34 cellular contexts compared by ENCODE assay signal in the genomic region with DNA sequence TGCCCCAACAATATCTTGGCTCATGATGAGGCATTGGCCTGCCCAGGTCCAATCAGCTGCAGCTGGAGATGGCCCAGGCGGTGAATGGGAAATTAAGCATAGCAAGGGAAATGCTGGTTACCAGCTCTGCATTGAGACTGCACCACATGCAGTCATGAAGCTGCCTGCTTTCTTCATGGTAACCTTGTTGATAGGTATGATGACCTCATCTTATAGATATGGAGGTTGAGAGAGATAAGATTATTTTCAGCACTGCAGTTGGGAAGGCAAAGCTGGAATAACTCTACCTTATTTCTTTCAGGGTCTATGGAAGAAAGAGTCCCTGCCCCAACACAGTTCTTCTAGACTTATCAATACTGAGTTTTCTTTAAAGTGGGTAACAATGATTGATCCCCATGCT.
"Had no signal": no experiment of that assay in that cellular context is flagged by ENCODE, and none has a peak within 500 bp of the region (broad histone marks: within the 10 kb centered on the region; RNA-seq: fewer than 3 reads in every experiment).

No MANE protein-coding gene starts in this region.

- FAIRE-seq: astrocyte, bronchial epithelial cell had no signal

- H3K36me3 ChIP-seq: adrenal gland, ascending aorta, brain microvascular endothelial cell, breast epithelium, cardiac muscle cell had no signal

- H3K4me1 ChIP-seq: ascending aorta, body of pancreas, breast epithelium had no signal

- H3K4me3 ChIP-seq: adrenal gland, ascending aorta, body of pancreas, breast epithelium, cardiac muscle cell had no signal

- H3K9me3 ChIP-seq: adrenal gland, ascending aorta, body of pancreas, breast epithelium had no signal

- H3K27ac ChIP-seq: adrenal gland, ascending aorta, body of pancreas, brain microvascular endothelial cell, breast epithelium, cardiac muscle cell had no signal

- DNase-seq: activated effector memory CD4-positive, alpha-beta T cell treated with anti-CD3 and anti-CD28 coated beads, Interleukin-2, amount 50 U/mL, for 16 hours; activated effector memory CD4-positive, alpha-beta T cell treated with Interleukin-2 at 50 U/mL for 16 hours; activated gamma-delta T cell; activated gamma-delta T cell treated with Interleukin-2 at 50 U/mL for 16 hours; activated naive CD4-positive, alpha-beta T cell; activated naive CD4-positive, alpha-beta T cell treated with anti-CD3 and anti-CD28 coated beads for 36 hours; activated naive CD4-positive, alpha-beta T cell treated with anti-CD3 and anti-CD28 coated beads, Interleukin-2, amount 10 ng/mL, durations not matched to agents 7 days and 5 days; activated naive CD4-positive, alpha-beta T cell treated with anti-CD3 and anti-CD28 coated beads, Interleukin-2, amount 50 U/mL, for 16 hours; activated naive CD4-positive, alpha-beta T cell treated with Interleukin-2 at 50 U/mL for 16 hours; activated naive CD8-positive, alpha-beta T cell treated with anti-CD3 and anti-CD28 coated beads for 36 hours; activated naive CD8-positive, alpha-beta T cell treated with anti-CD3 and anti-CD28 coated beads, Interleukin-2, amount 10 ng/mL, durations not matched to agents 7 days and 5 days; activated naive CD8-positive, alpha-beta T cell treated with anti-CD3 and anti-CD28 coated beads, Interleukin-2, amount 50 U/mL, for 24 hours; activated T-cell treated with anti-CD3 and anti-CD28 coated beads, Interleukin-2, amount 50 U/mL, for 1 hour; activated T-cell treated with anti-CD3 and anti-CD28 coated beads, Interleukin-2, amount 50 U/mL, for 24 hours; activated T-cell treated with anti-CD3 and anti-CD28 coated beads, Interleukin-2, amount 50 U/mL, for 4 hours; activated T-cell treated with anti-CD3 and anti-CD28 coated beads, Interleukin-2, amount 50 U/mL, for 48 hours; activated T-cell treated with anti-CD3 and anti-CD28 coated beads, Interleukin-2, amount 50 U/mL, for 72 hours; amniotic stem cell; amygdala; anterior cingulate cortex; aorta; body of pancreas; brain microvascular endothelial cell; caudate nucleus; central memory CD4-positive, alpha-beta T cell; cerebellar nuclear complex had no signal

- ATAC-seq: activated naive CD4-positive, alpha-beta T cell treated with anti-CD3 and anti-CD28 coated beads, Interleukin-2, amount 50 U/mL, for 72 hours; activated naive CD8-positive, alpha-beta T cell treated with anti-CD3 and anti-CD28 coated beads, Interleukin-2, amount 50 U/mL, for 24 hours; activated T-cell treated with anti-CD3 and anti-CD28 coated beads, Interleukin-2, amount 50 U/mL, for 4 hours; activated T-cell treated with anti-CD3 and anti-CD28 coated beads, Interleukin-2, amount 50 U/mL, for 72 hours; activated T-helper 17 cell treated with anti-CD3 and anti-CD28 coated beads, Interleukin-2, amount 50 U/mL, for 72 hours; body of pancreas had no signal

- H3K27me3 ChIP-seq: adrenal gland, ascending aorta, body of pancreas, brain microvascular endothelial cell, breast epithelium, cardiac muscle cell had no signal
